In the genomic region with DNA sequence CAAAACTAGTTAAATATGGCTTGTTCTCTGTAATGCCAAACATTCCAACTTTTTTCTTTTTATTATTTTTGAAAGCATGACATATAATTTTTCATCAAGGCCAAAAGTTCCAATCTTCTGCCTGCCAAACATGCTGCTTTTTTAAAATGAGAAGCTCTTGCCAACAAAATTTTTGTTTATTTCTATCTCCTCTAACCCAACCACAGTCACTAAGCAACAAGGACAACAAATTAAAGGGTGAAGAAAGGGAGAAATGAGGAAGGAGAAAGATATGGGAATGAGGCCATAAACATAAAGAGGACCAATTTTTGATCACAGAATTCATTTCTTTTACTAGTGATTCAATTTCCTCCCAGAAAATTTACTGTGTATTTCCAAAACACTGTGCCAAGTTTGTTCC, we compare ENCODE assay signal across 23 cellular contexts.
"Had no signal": no experiment of that assay in that cellular context is flagged by ENCODE, and none has a peak within 500 bp of the region (broad histone marks: within the 10 kb centered on the region; RNA-seq: fewer than 3 reads in every experiment).

No MANE protein-coding gene starts in this region.

- H3K36me3 ChIP-seq: breast epithelium, esophagus squamous epithelium, gastrocnemius medialis, sigmoid colon, SJCRH30, spleen, tibial nerve had no signal

- ATAC-seq: activated CD4-positive, CD25-positive, alpha-beta regulatory T cell treated with anti-CD3 and anti-CD28 coated beads, Interleukin-2, amount 50 U/mL, for 24 hours; activated CD8-positive, alpha-beta T cell treated with anti-CD3 and anti-CD28 coated beads, Interleukin-2, amount 10 ng/mL, durations not matched to agents 7 days and 5 days; activated T-cell treated with anti-CD3 and anti-CD28 coated beads, Interleukin-2, amount 50 U/mL, for 4 hours; gastrocnemius medialis; naive thymus-derived CD8-positive, alpha-beta T cell; stimulated activated memory B cell treated with anti-CD40 and anti-IgM and Interleukin-4, amounts not matched to agents 10 μg/mL and 1 μg/mL and 100 μg/mL, for 72 hours had no signal

- H3K4me3 Mint-ChIP-seq: activated CD4-positive, alpha-beta T cell treated with anti-CD3 and anti-CD28 coated beads, Interleukin-2, amount 10 ng/mL, durations not matched to agents 7 days and 5 days; activated CD8-positive, alpha-beta T cell treated with anti-CD3 and anti-CD28 coated beads, Interleukin-2, amount 10 ng/mL, durations not matched to agents 7 days and 5 days; activated naive CD4-positive, alpha-beta T cell treated with anti-CD3 and anti-CD28 coated beads, Interleukin-2, amount 50 U/mL, for 24 hours; activated T-cell treated with anti-CD3 and anti-CD28 coated beads, Interleukin-2, amount 50 U/mL, for 4 hours; naive thymus-derived CD8-positive, alpha-beta T cell; stimulated activated memory B cell treated with anti-CD40 and anti-IgM and Interleukin-4, amounts not matched to agents 10 μg/mL and 1 μg/mL and 100 μg/mL, for 72 hours had no signal

- H3K36me3 Mint-ChIP-seq: activated naive CD4-positive, alpha-beta T cell treated with anti-CD3 and anti-CD28 coated beads, Interleukin-2, amount 50 U/mL, for 24 hours; naive thymus-derived CD8-positive, alpha-beta T cell; stimulated activated memory B cell treated with anti-CD40 and anti-IgM and Interleukin-4, amounts not matched to agents 10 μg/mL and 1 μg/mL and 100 μg/mL, for 72 hours had no signal

- H3K4me1 Mint-ChIP-seq: activated CD4-positive, alpha-beta T cell treated with anti-CD3 and anti-CD28 coated beads, Interleukin-2, amount 10 ng/mL, durations not matched to agents 7 days and 5 days; activated naive CD4-positive, alpha-beta T cell treated with anti-CD3 and anti-CD28 coated beads, Interleukin-2, amount 50 U/mL, for 24 hours; naive thymus-derived CD8-positive, alpha-beta T cell; stimulated activated memory B cell treated with anti-CD40 and anti-IgM and Interleukin-4, amounts not matched to agents 10 μg/mL and 1 μg/mL and 100 μg/mL, for 72 hours had no signal

- H3K27me3 Mint-ChIP-seq: activated CD4-positive, alpha-beta T cell treated with anti-CD3 and anti-CD28 coated beads, Interleukin-2, amount 10 ng/mL, durations not matched to agents 7 days and 5 days; activated naive CD4-positive, alpha-beta T cell treated with anti-CD3 and anti-CD28 coated beads, Interleukin-2, amount 50 U/mL, for 24 hours; naive thymus-derived CD8-positive, alpha-beta T cell; stimulated activated memory B cell treated with anti-CD40 and anti-IgM and Interleukin-4, amounts not matched to agents 10 μg/mL and 1 μg/mL and 100 μg/mL, for 72 hours had no signal

- H3K4me1 ChIP-seq: breast epithelium, esophagus squamous epithelium, gastrocnemius medialis, parathyroid adenoma, SJCRH30, spleen, tibial nerve had no signal

- H3K27me3 ChIP-seq: breast epithelium, esophagus squamous epithelium, gastrocnemius medialis, sigmoid colon, SJCRH30, spleen, tibial nerve had no signal

- FAIRE-seq: keratinocyte had no signal

- H3K4me3 ChIP-seq: breast epithelium, esophagus squamous epithelium, gastrocnemius medialis, sigmoid colon, SJCRH30, spleen, tibial nerve had no signal

- H3K27ac Mint-ChIP-seq: activated CD4-positive, alpha-beta T cell treated with anti-CD3 and anti-CD28 coated beads, Interleukin-2, amount 10 ng/mL, durations not matched to agents 7 days and 5 days; activated CD8-positive, alpha-beta T cell treated with anti-CD3 and anti-CD28 coated beads, Interleukin-2, amount 10 ng/mL, durations not matched to agents 7 days and 5 days; activated naive CD4-positive, alpha-beta T cell treated with anti-CD3 and anti-CD28 coated beads, Interleukin-2, amount 50 U/mL, for 24 hours; naive thymus-derived CD8-positive, alpha-beta T cell; stimulated activated memory B cell treated with anti-CD40 and anti-IgM and Interleukin-4, amounts not matched to agents 10 μg/mL and 1 μg/mL and 100 μg/mL, for 72 hours had no signal

- H3K9ac ChIP-seq: parathyroid adenoma had no signal

- DNase-seq: activated CD4-positive, alpha-beta T cell treated with anti-CD3 and anti-CD28 coated beads, Interleukin-2, amount 10 ng/mL, durations not matched to agents 7 days and 5 days; activated CD8-positive, alpha-beta T cell treated with anti-CD3 and anti-CD28 coated beads, Interleukin-2, amount 10 ng/mL, durations not matched to agents 7 days and 5 days; activated effector memory CD4-positive, alpha-beta T cell treated with anti-CD3 and anti-CD28 coated beads, Interleukin-2, amount 50 U/mL, for 16 hours; activated T-cell treated with anti-CD3 and anti-CD28 coated beads, Interleukin-2, amount 50 U/mL, for 4 hours; cerebellar nuclear complex; dermis blood vessel endothelial cell; effector memory CD4-positive, alpha-beta T cell; esophagus squamous epithelium; gastrocnemius medialis; head of caudate nucleus; naive thymus-derived CD8-positive, alpha-beta T cell; sigmoid colon; SJCRH30; spleen; stimulated activated CD4-positive, alpha-beta T cell treated with anti-CD3 and anti-CD28 coated beads, Interleukin-4, amount 100 ng/mL, for 4 hours; T1000 had no signal

- H3K9me3 Mint-ChIP-seq: activated naive CD4-positive, alpha-beta T cell treated with anti-CD3 and anti-CD28 coated beads, Interleukin-2, amount 50 U/mL, for 24 hours; activated T-cell treated with anti-CD3 and anti-CD28 coated beads, Interleukin-2, amount 50 U/mL, for 4 hours had no signal

- H3K27ac ChIP-seq: breast epithelium, gastrocnemius medialis, parathyroid adenoma, SJCRH30, spleen, tibial nerve had no signal

- H3K9me3 ChIP-seq: esophagus squamous epithelium, gastrocnemius medialis, sigmoid colon, SJCRH30, tibial nerve had no signal
